Comparison of ENCODE assay signal across 27 cellular contexts in genomic region chr3:88231632-88232031, GRCh38.
"Had no signal": no experiment of that assay in that cellular context is flagged by ENCODE, and none has a peak within 500 bp of the region (broad histone marks: within the 10 kb centered on the region; RNA-seq: fewer than 3 reads in every experiment).

No MANE protein-coding gene starts in this region.

- H3K4me3 Mint-ChIP-seq: immature natural killer cell; memory B cell; naive thymus-derived CD4-positive, alpha-beta T cell; natural killer cell treated with Interleukin-12 subunit alpha and Interleukin-12 subunit beta and Interleukin-15 and Interleukin-18, amount 100 ng/mL, for 72 hours; stimulated activated memory B cell treated with anti-CD40 and anti-IgM and Interleukin-4, amounts not matched to agents 10 μg/mL and 1 μg/mL and 100 μg/mL, for 72 hours; stimulated activated naive CD8-positive, alpha-beta T cell treated with anti-CD3 and anti-CD28 coated beads, Interleukin-15, amount 100 ng/mL, for 72 hours had no signal

- H3K36me3 Mint-ChIP-seq: immature natural killer cell; memory B cell; naive thymus-derived CD4-positive, alpha-beta T cell; natural killer cell treated with Interleukin-12 subunit alpha and Interleukin-12 subunit beta and Interleukin-15 and Interleukin-18, amount 100 ng/mL, for 72 hours; stimulated activated memory B cell treated with anti-CD40 and anti-IgM and Interleukin-4, amounts not matched to agents 10 μg/mL and 1 μg/mL and 100 μg/mL, for 72 hours had no signal

- H3K27ac Mint-ChIP-seq: immature natural killer cell; memory B cell; naive thymus-derived CD4-positive, alpha-beta T cell; natural killer cell treated with Interleukin-12 subunit alpha and Interleukin-12 subunit beta and Interleukin-15 and Interleukin-18, amount 100 ng/mL, for 72 hours; progenitor cell of endocrine pancreas; stimulated activated memory B cell treated with anti-CD40 and anti-IgM and Interleukin-4, amounts not matched to agents 10 μg/mL and 1 μg/mL and 100 μg/mL, for 72 hours; stimulated activated naive CD8-positive, alpha-beta T cell treated with anti-CD3 and anti-CD28 coated beads, Interleukin-15, amount 100 ng/mL, for 72 hours had no signal

- H3K27me3 Mint-ChIP-seq: memory B cell; natural killer cell treated with Interleukin-12 subunit alpha and Interleukin-12 subunit beta and Interleukin-15 and Interleukin-18, amount 100 ng/mL, for 72 hours; progenitor cell of endocrine pancreas; stimulated activated memory B cell treated with anti-CD40 and anti-IgM and Interleukin-4, amounts not matched to agents 10 μg/mL and 1 μg/mL and 100 μg/mL, for 72 hours; stimulated activated naive CD8-positive, alpha-beta T cell treated with anti-CD3 and anti-CD28 coated beads, Interleukin-15, amount 100 ng/mL, for 72 hours had no signal

- H3K27me3 ChIP-seq: ovary, right atrium auricular region, spleen, transverse colon, upper lobe of right lung, vagina had no signal

- FAIRE-seq: islet of Langerhans, kidney had no signal

- H3K9me3 ChIP-seq: left ventricle myocardium inferior, mucosa of descending colon, ovary, right atrium auricular region, spleen, transverse colon, upper lobe of right lung, vagina had no signal

- DNase-seq: head of caudate nucleus; hypothalamus; immature natural killer cell; kidney; left ventricle myocardium inferior; midbrain; mucosa of descending colon; naive thymus-derived CD4-positive, alpha-beta T cell; ovary; spleen; stimulated activated CD4-positive, alpha-beta T cell treated with anti-CD3 and anti-CD28 coated beads, Interleukin-2, amount 100 ng/mL, for 48 hours; stimulated activated CD4-positive, alpha-beta T cell treated with anti-CD3 and anti-CD28 coated beads, Interleukin-4, amount 100 ng/mL, for 4 hours; stimulated activated CD8-positive, alpha-beta memory T cell treated with anti-CD3 and anti-CD28 coated beads, Interleukin-4, amount 100 ng/mL, for 48 hours; stimulated activated naive CD4-positive, alpha-beta T cell treated with Interleukin-2 at 50 U/mL for 16 hours; stimulated activated naive CD8-positive, alpha-beta T cell treated with anti-CD3 and anti-CD28 coated beads, Interleukin-15, amount 100 ng/mL, for 72 hours; substantia nigra; transverse colon; upper lobe of right lung had no signal

- H3K4me3 ChIP-seq: left ventricle myocardium inferior, lung, mucosa of descending colon, ovary, right atrium auricular region, skin epidermis, spleen, transverse colon, upper lobe of right lung, vagina had no signal

- H3K36me3 ChIP-seq: left ventricle myocardium inferior, ovary, right atrium auricular region, spleen, transverse colon, upper lobe of right lung, vagina had no signal

- H3K27ac ChIP-seq: left ventricle myocardium inferior, ovary, right atrium auricular region, skin epidermis, spleen, transverse colon, upper lobe of right lung, vagina had no signal

- H3K4me1 Mint-ChIP-seq: immature natural killer cell; memory B cell; naive thymus-derived CD4-positive, alpha-beta T cell; stimulated activated memory B cell treated with anti-CD40 and anti-IgM and Interleukin-4, amounts not matched to agents 10 μg/mL and 1 μg/mL and 100 μg/mL, for 72 hours; stimulated activated naive CD8-positive, alpha-beta T cell treated with anti-CD3 and anti-CD28 coated beads, Interleukin-15, amount 100 ng/mL, for 72 hours had no signal

- H3K9me3 Mint-ChIP-seq: memory B cell; naive thymus-derived CD4-positive, alpha-beta T cell; stimulated activated memory B cell treated with anti-CD40 and anti-IgM and Interleukin-4, amounts not matched to agents 10 μg/mL and 1 μg/mL and 100 μg/mL, for 72 hours; stimulated activated naive CD8-positive, alpha-beta T cell treated with anti-CD3 and anti-CD28 coated beads, Interleukin-15, amount 100 ng/mL, for 72 hours had no signal

- H3K4me1 ChIP-seq: left ventricle myocardium inferior, right atrium auricular region, spleen, transverse colon, upper lobe of right lung, vagina had no signal
